ENCODE assay signal across 20 cellular contexts in genomic region chr7:70208236-70209063, GRCh38.
DNase-seq lines count a peak whose midpoint lies in the region; ATAC-seq, FAIRE-seq and TF ChIP-seq lines count a peak whose summit lies in the region.
"Had no signal": no experiment of that assay in that cellular context is flagged by ENCODE, and none has a peak within 500 bp of the region (broad histone marks: within the 10 kb centered on the region; RNA-seq: fewer than 3 reads in every experiment).

No MANE protein-coding gene starts in this region.

- no peak for TF ChIP-seq RAD21 in A549 (conservative IDR thresholded peaks at IDR 0.05 in 1 of 2, IDR thresholded peaks at IDR 0.05 in 1 of 2)

- BruUV-seq in PC-3 (replicated peaks; lab: Mats Ljungman, UMichigan) = no TSS peak

- peak; percentile 73 for FAIRE-seq in A549 (lab: Jason Lieb, UNC)
- FAIRE-seq: endothelial cell of umbilical vein had no signal

- no peak overlapping the region for H2AFZ ChIP-seq in PC-3 (ENCODE audit: low read length)

- H3K4me3 ChIP-seq in A549 (no peak overlapping the region), astrocyte of the spinal cord (ENCODE audit: low read depth, low read length) (no peak overlapping the region), ovary (no peak overlapping the region), PC-3 (ENCODE audit: low read length) (no peak overlapping the region)
- H3K4me3 ChIP-seq: thoracic aorta had no signal

- in situ Hi-C loops in astrocyte of the spinal cord (cut with HindIII; ENCODE audit: low sequenced_read_pairs) = no loop called here

- no peaks in the 10 kb centered on the region for H3K9me2 ChIP-seq in PC-3 (replicated peaks; ENCODE audit: low read length)

- TF ChIP-seq EP300 in A549 (IDR thresholded peaks at IDR 0.05) = no peak
- TF ChIP-seq EP300 in ovary (IDR thresholded peaks at IDR 0.05) = no peak

- H3K27me3 ChIP-seq in ovary (no peaks in the 10 kb centered on the region), PC-3 (ENCODE audit: low read length) (no peaks in the 10 kb centered on the region)

- WGBS in A549 (ENCODE audit: missing lambda C conversion rate) = 10% methylated on average over 5 of the region's 5 CpGs
- WGBS in ovary, 3 donors = 52 to 66% (median 60%) methylated on average over 5 of the region's 5 CpGs

- H4K20me1 ChIP-seq in PC-3 (ENCODE audit: low read length) = no peaks in the 10 kb centered on the region

- POLR2A ChIA-PET in A549 (lab: Yijun Ruan, JAX) (no interaction called here), PC-3 (lab: Charles Lee; ENCODE audit: unreplicated experiment) (no interaction called here)

- H3K4me1 ChIP-seq in A549 (no peaks in the 10 kb centered on the region), ovary (ENCODE audit: insufficient read depth) (no peaks in the 10 kb centered on the region), PC-3 (ENCODE audit: insufficient read depth, low read length) (no peaks in the 10 kb centered on the region)

- no peaks in the 10 kb centered on the region for H3K36me3 ChIP-seq in ovary
- H3K36me3 ChIP-seq in PC-3 (ENCODE audit: low read depth, low read length) = no peaks in the 10 kb centered on the region
- H3K36me3 ChIP-seq: thoracic aorta, WERI-Rb-1 had no signal

- TF ChIP-seq POLR2A in A549 (IDR thresholded peaks at IDR 0.05; ENCODE audit: low read length) (no peak), GM18505 (IDR thresholded peaks at IDR 0.05; ENCODE audit: borderline replicate concordance, extremely low read depth, insufficient read depth, insufficient read length) (no peak), ovary (IDR thresholded peaks at IDR 0.05) (no peak)

- TF ChIP-seq CTCF in A549 (IDR thresholded peaks at IDR 0.05) (no peak), astrocyte of the spinal cord (IDR thresholded peaks at IDR 0.05; ENCODE audit: low read depth, low read length) (no peak), ovary (IDR thresholded peaks at IDR 0.05) (no peak), PC-3 (conservative IDR thresholded peaks at IDR 0.05; ENCODE audit: low read depth, low read length) (no peak)

- intact Hi-C loops in ovary (cut with DNase I) = loop anchor here in 1 of 4 donors (10.0 kb wide), 1 partner anchor 576 kb away; no protein-coding TSS in a partner anchor
- intact Hi-C loops in PC-3 (cut with micrococcal nuclease) = no loop called here

- H3K4me2 ChIP-seq in A549 (peak overlapping the region; percentile 17; the same call in 2 of the 3 replicates), PC-3 (ENCODE audit: low read length) (no peak overlapping the region)

- no peak overlapping the region for H3K9ac ChIP-seq in PC-3 (ENCODE audit: low read length)

- peak in 1 of 2 experiments; percentile 4 for DNase-seq in A549 (ENCODE audit: low read depth in 1 of 2, low spot score in 1 of 2)
- DNase-seq in HT1080 (ENCODE audit: low read depth) = peak; percentile 56
- peak; percentile 35 for DNase-seq in astrocyte of the spinal cord (ENCODE audit: low read depth, low spot score)
- DNase-seq in iris pigment epithelial cell (ENCODE audit: low read depth) = peak; percentile 7
- DNase-seq in ovary = no peak
- no peak for DNase-seq in PC-3
- DNase-seq: activated CD4-positive, alpha-beta memory T cell treated with anti-CD3 and anti-CD28 coated beads for 36 hours; activated T-cell treated with anti-CD3 and anti-CD28 coated beads, Interleukin-2, amount 50 U/mL, for 1 hour; CD4-positive, CD25-positive, alpha-beta regulatory T cell; GOT3; NCI-H146; NCI-H82; right cardiac atrium; stimulated activated CD4-positive, alpha-beta T cell treated with anti-CD3 and anti-CD28 coated beads, Interleukin-15, amount 100 ng/mL, for 24 hours; T-helper 17 cell; WERI-Rb-1 had no signal

- CTCF ChIA-PET in A549 (lab: Yijun Ruan, JAX) = no interaction called here
- CTCF ChIA-PET in PC-3 (lab: Charles Lee) = no interaction called here

- H3K79me2 ChIP-seq in PC-3 (ENCODE audit: low read length) = no peaks in the 10 kb centered on the region

- H3K9me3 ChIP-seq in A549 (no peaks in the 10 kb centered on the region), ovary (no peaks in the 10 kb centered on the region), PC-3 (ENCODE audit: low read length) (peaks cover 13% of the 10 kb centered on the region; the same call in 1 of the 2 replicates)
- H3K9me3 ChIP-seq: thoracic aorta had no signal

- no peak for ATAC-seq in A549
- no peak for ATAC-seq in GM18505 (IDR thresholded peaks at IDR 0.05; ENCODE audit: unreplicated experiment)
- no peak for ATAC-seq in GM19324 (IDR thresholded peaks at IDR 0.05; ENCODE audit: low FRiP score, unreplicated experiment)
- no peak for ATAC-seq in PC-3
- ATAC-seq: T-helper 17 cell had no signal

- H3K27ac ChIP-seq in A549 (no peak overlapping the region), ovary (no peak overlapping the region), PC-3 (ENCODE audit: low read length) (no peak overlapping the region)
- H3K27ac ChIP-seq: thoracic aorta, WERI-Rb-1 had no signal

- no peaks in the 10 kb centered on the region for H3F3A ChIP-seq in PC-3 (ENCODE audit: low read length, unreplicated experiment)

TF ChIP-seq in A549, 52 proteins besides CTCF, POLR2A, EP300 and RAD21:
- TF ChIP-seq FOSL2 (IDR thresholded peaks at IDR 0.05) = no peak
- TF ChIP-seq FOSL2 (CRISPR knock-in tag; IDR thresholded peaks at IDR 0.05) = peak; percentile 25; the same call in 1 of the 2 replicates
- no peak for TF ChIP-seq FOSB (CRISPR knock-in tag; IDR thresholded peaks at IDR 0.05)

Comparison
In these comparisons a context has a peak if more than half of its experiments do, and no peak if none do; other contexts are left out.
1. DNase-seq: peak in HT1080 (single experiment), astrocyte of the spinal cord (single experiment) and iris pigment epithelial cell (single experiment); none in ovary (0 of 5) and PC-3 (single experiment).